1 cellular context compared by ENCODE assay signal in genomic region chr19:2722541-2723344, GRCh38.
TF ChIP-seq lines count a peak whose summit lies in the region.

No MANE protein-coding gene starts in this region.

TF ChIP-seq in IMR-90, 13 proteins besides CTCF, POLR2A, EP300 and RAD21 (continued from another document):
- peak; percentile 33; the same call in 1 of the 2 replicates for TF ChIP-seq USF2 (IDR thresholded peaks at IDR 0.05; ENCODE audit: low read depth, low read length)
- TF ChIP-seq BHLHE40 (IDR thresholded peaks at IDR 0.05; ENCODE audit: low read depth, low read length): no peak
- TF ChIP-seq CEBPB (IDR thresholded peaks at IDR 0.05; ENCODE audit: low read depth, low read length): no peak
